ENCODE assay signal across 11 cellular contexts in genomic region chr22:24583221-24583971, GRCh38. TPM values are rescaled to one million over a fixed set of nuclear protein-coding genes. Genes with fewer than 3 reads are reported as not detected.
DNase-seq lines count a peak whose midpoint lies in the region; ATAC-seq and TF ChIP-seq lines count a peak whose summit lies in the region.
"Had no signal": no experiment of that assay in that cellular context is flagged by ENCODE, and none has a peak within 500 bp of the region (broad histone marks: within the 10 kb centered on the region; RNA-seq: fewer than 3 reads in every experiment).

No MANE protein-coding gene starts in this region.

- H3K27ac ChIP-seq in SJCRH30 (no peak overlapping the region), suprapubic skin (peak overlapping the region; percentile 27)

- TF ChIP-seq CTCF in suprapubic skin (IDR thresholded peaks at IDR 0.05): no peak
- no peak for TF ChIP-seq CTCF in HFFc6 (IDR thresholded peaks at IDR 0.05)

- H3K36me3 ChIP-seq in SJCRH30: no peaks in the 10 kb centered on the region
- peaks cover 33% of the 10 kb centered on the region for H3K36me3 ChIP-seq in suprapubic skin

- no peak overlapping the region for H3K4me3 ChIP-seq in SJCRH30
- H3K4me3 ChIP-seq in suprapubic skin: no peak overlapping the region
- H3K4me3 ChIP-seq: skin epidermis had no signal

- H3K27ac Mint-ChIP-seq in HFFc6: no peak overlapping the region

- H3K4me3 Mint-ChIP-seq in HFFc6: no peak overlapping the region

- no peak for TF ChIP-seq POLR2A in suprapubic skin (IDR thresholded peaks at IDR 0.05)

- H3K9me3 Mint-ChIP-seq in HFFc6: no peaks in the 10 kb centered on the region

- no peaks in the 10 kb centered on the region for H3K36me3 Mint-ChIP-seq in HFFc6 (ENCODE audit: low read depth)

- 38% methylated on average over 12 of the region's 17 CpGs for WGBS in suprapubic skin

- H3K9me3 ChIP-seq in SJCRH30 (replicated peaks) (no peaks in the 10 kb centered on the region), suprapubic skin (no peaks in the 10 kb centered on the region)

- H3K4me1 ChIP-seq in SJCRH30 (peaks cover 22% of the 10 kb centered on the region), suprapubic skin (peaks cover 47% of the 10 kb centered on the region)

- TF ChIP-seq EP300 in suprapubic skin (IDR thresholded peaks at IDR 0.05): no peak

- no peaks in the 10 kb centered on the region for H3K27me3 ChIP-seq in SJCRH30
- H3K27me3 ChIP-seq in suprapubic skin: no peaks in the 10 kb centered on the region

- peaks cover 24% of the 10 kb centered on the region for H3K4me1 Mint-ChIP-seq in HFFc6 (ENCODE audit: low read depth)

- DNase-seq in DMS 273 (lab: John Stamatoyannopoulos, UW; ENCODE audit: unreplicated experiment) (peak; percentile 55), DMS 273 treated with DMSO at 0.1 percent for 48 hours (lab: John Stamatoyannopoulos, UW) (no peak), SJCRH30 (peak; percentile 84 to 92), left cardiac atrium (peak; percentile 45), suprapubic skin (ENCODE audit: low spot score in 2 of 2) (peak in 1 of 2 donors; percentile 67), HFFc6 (no peak)
- DNase-seq: activated T-cell treated with anti-CD3 and anti-CD28 coated beads, Interleukin-2, amount 50 U/mL, for 48 hours; trophoblast cell had no signal

- ATAC-seq in left cardiac atrium (peak; percentile 43 to 64), HG03457 (IDR thresholded peaks at IDR 0.05; ENCODE audit: unreplicated experiment) (no peak), HG02571 (IDR thresholded peaks at IDR 0.05; ENCODE audit: unreplicated experiment) (no peak)

- intact Hi-C loops in left cardiac atrium (cut with DNase I): no loop called here

- H3K27me3 Mint-ChIP-seq in HFFc6 (ENCODE audit: insufficient read depth): no peaks in the 10 kb centered on the region; the same call in 1 of the 2 replicates

RNA-seq across cellular contexts. Expression of gene LRRC75B, which starts 9.5 kb away (rescaled TPM):
- 0.35 and 0.95 TPM in 2 replicates for total RNA-seq in SJCRH30 (2014; rRNA removed; shearing (Covaris generic))
- total RNA-seq in left cardiac atrium (1 to 10 TPM; 4.2 to 4.9 TPM), suprapubic skin (10 to 100 TPM; 10.9 to 24.4 (median 14.0) TPM)
- total RNA-seq in HFFc6 (2021; fragmentation: NEBNext Ultra II Directional; extraction: Animal tissue kit (Norgen Biotek cat#: 25700)): 1 to 10 TPM in 3 of 6 experiments, under 1 TPM in 3; 0.87 to 1.6 (median 1.0) TPM

RNA-seq across cellular contexts. Expression of gene GGT1, which starts 19.6 kb away (rescaled TPM):
- total RNA-seq in SJCRH30 (2014; rRNA removed; shearing (Covaris generic)): 2.6 and 2.8 TPM in 2 replicates
- total RNA-seq in left cardiac atrium: 1 to 10 TPM; 3.8 to 3.9 TPM
- 1 to 10 TPM; 1.7 to 9.1 (median 5.6) TPM for total RNA-seq in suprapubic skin
- total RNA-seq in HFFc6 (2021; fragmentation: NEBNext Ultra II Directional; extraction: Animal tissue kit (Norgen Biotek cat#: 25700)): 1 to 10 TPM in 5 of 6 experiments, under 1 TPM in 1; 0.89 to 2.8 (median 1.4) TPM

RNA-seq across cellular contexts. Expression of gene SNRPD3, which starts 27.6 kb away (rescaled TPM):
- total RNA-seq in SJCRH30 (2014; rRNA removed; shearing (Covaris generic)): 252 and 278 TPM in 2 replicates
- total RNA-seq in left cardiac atrium (10 to 100 TPM; 55.4 to 64.1 TPM), suprapubic skin (100 to 1,000 TPM; 168 to 208 (median 186) TPM)
- total RNA-seq in HFFc6 (2021; fragmentation: NEBNext Ultra II Directional; extraction: Animal tissue kit (Norgen Biotek cat#: 25700)): 100 to 1,000 TPM in 5 of 6 experiments, 10 to 100 TPM in 1; 98.9 to 108 (median 104) TPM

RNA-seq across cellular contexts. Expression of gene GUCD1, which starts 28.5 kb away (rescaled TPM):
- 68.4 and 81.0 TPM in 2 replicates for total RNA-seq in SJCRH30 (2014; rRNA removed; shearing (Covaris generic))
- 100 to 1,000 TPM; 138 to 147 TPM for total RNA-seq in left cardiac atrium
- 10 to 100 TPM; 75.2 to 97.5 (median 93.0) TPM for total RNA-seq in suprapubic skin
- 10 to 100 TPM; 82.4 to 99.5 (median 89.0) TPM for total RNA-seq in HFFc6 (2021; fragmentation: NEBNext Ultra II Directional; extraction: Animal tissue kit (Norgen Biotek cat#: 25700))

Comparison
In these comparisons a context has a peak if more than half of its experiments do, and no peak if none do; other contexts are left out.
1. DNase-seq: peak in DMS 273 (single experiment), SJCRH30 (2 of 2) and left cardiac atrium (single experiment); none in DMS 273 treated with DMSO at 0.1 percent for 48 hours (single experiment) and HFFc6 (single experiment).
2. ATAC-seq: peak in left cardiac atrium (2 of 2); none in HG03457 (single experiment) and HG02571 (single experiment).